ENCODE assay signal across 8 cellular contexts in genomic region chr14:24232121-24232644, GRCh38.
DNase-seq lines count a peak whose midpoint lies in the region; ATAC-seq and TF ChIP-seq lines count a peak whose summit lies in the region.

TSS of gene NEDD8 (minus strand) at chr14:24232367. CDS start at chr14:24232267, 100 bp downstream.

- H3K4me3 ChIP-seq in retinal pigment epithelial cell (ENCODE audit: low read length) = peak within 1 kb of the TSS; percentile 89

- TF ChIP-seq CTCF in retinal pigment epithelial cell (conservative IDR thresholded peaks at IDR 0.05; ENCODE audit: low read depth, low read length) = no peak

- ATAC-seq in GM18517 (IDR thresholded peaks at IDR 0.05; ENCODE audit: unreplicated experiment) (peak; percentile 70), HG03039 (IDR thresholded peaks at IDR 0.05; ENCODE audit: unreplicated experiment) (peak; percentile 72)

- DNase-seq in NCI-H2081 treated with DMSO at 0.1 percent for 48 hours (lab: John Stamatoyannopoulos, UW) = peak; percentile 66
- peak; percentile 90 for DNase-seq in T1000 (lab: John Stamatoyannopoulos, UW)
- peak; percentile 96 for DNase-seq in astrocyte of the hippocampus (ENCODE audit: low read depth, low spot score)
- peak; percentile 95 to 97 for DNase-seq in hippocampal formation (lab: John Stamatoyannopoulos, UW)
- DNase-seq in retinal pigment epithelial cell (ENCODE audit: low read depth) = peak; percentile 71
- no peak for DNase-seq in 8988T
